8 cellular contexts compared by ENCODE assay signal in genomic region chr1:229557214-229557850, GRCh38.
DNase-seq lines count a peak whose midpoint lies in the region.

No MANE protein-coding gene starts in this region.

- peaks cover 6 to 33% of the 10 kb centered on the region in 2 donors for H3K4me1 ChIP-seq in muscle layer of duodenum (ENCODE audit: control insufficient read depth in 1 of 2, insufficient read depth in 2 of 2, low read length in 2 of 2)

- no peaks in the 10 kb centered on the region for H3K36me3 ChIP-seq in muscle layer of duodenum (ENCODE audit: control insufficient read depth in 1 of 2, insufficient read depth in 2 of 2, low read length in 2 of 2)

- H3K9me3 ChIP-seq in muscle layer of duodenum (ENCODE audit: control insufficient read depth in 1 of 2, low read length in 2 of 2), result no peaks in the 10 kb centered on the region

- no peaks in the 10 kb centered on the region for H3K27me3 ChIP-seq in muscle layer of duodenum (ENCODE audit: low read depth, low read length)

- peak overlapping the region; percentile 60 for H3K27ac ChIP-seq in cingulate gyrus (ENCODE audit: low read depth, low read length)
- H3K27ac ChIP-seq in muscle layer of duodenum (ENCODE audit: low read length), result peak overlapping the region; percentile 53

- H3K4me3 ChIP-seq in muscle layer of duodenum (ENCODE audit: low read depth in 1 of 2, low read length in 2 of 2), result peak overlapping the region; percentile 74 to 85

- peak; percentile 23 for DNase-seq in DMS53 (lab: John Stamatoyannopoulos, UW)
- DNase-seq in DMS53 treated with DMSO at 0.1 percent for 48 hours (lab: John Stamatoyannopoulos, UW; ENCODE audit: unreplicated experiment), result no peak
- DNase-seq in MV-4-11 (lab: John Stamatoyannopoulos, UW), result peak; percentile 22
- DNase-seq in LoVo (ENCODE audit: low spot score), result no peak
- DNase-seq in anterior cingulate cortex (lab: John Stamatoyannopoulos, UW), result no peak
- DNase-seq in NCI-H1436 treated with DMSO at 0.1 percent for 48 hours (lab: John Stamatoyannopoulos, UW), result no peak

Comparison
In these comparisons a context has a peak if more than half of its experiments do, and no peak if none do; other contexts are left out.
1. DNase-seq: peak in DMS53 (single experiment) and MV-4-11 (single experiment); none in DMS53 treated with DMSO at 0.1 percent for 48 hours (single experiment), LoVo (single experiment), anterior cingulate cortex (0 of 58) and NCI-H1436 treated with DMSO at 0.1 percent for 48 hours (single experiment).